In genomic region chr12:85949253-85949652, GRCh38 we compare ENCODE assay signal across 17 cellular contexts.
"Had no signal": no experiment of that assay in that cellular context is flagged by ENCODE, and none has a peak within 500 bp of the region (broad histone marks: within the 10 kb centered on the region; RNA-seq: fewer than 3 reads in every experiment).

No MANE protein-coding gene starts in this region.

- H3K4me3 Mint-ChIP-seq: activated naive CD8-positive, alpha-beta T cell treated with anti-CD3 and anti-CD28 coated beads, Interleukin-2, amount 10 ng/mL, durations not matched to agents 7 days and 5 days; dendritic cell treated with granulocyte-macrophage colony-stimulating factor and Interleukin-4, amounts not matched to agents 40 ng/mL and 50 ng/mL, for 4 days; T-helper 2 cell treated with Interferon-gamma antibody and Interleukin-4, amounts not matched to agents 5 μg/mL and 100 μg/mL, for 36 hours had no signal

- H3K4me3 ChIP-seq: lower lobe of right lung, transverse colon had no signal

- H3K36me3 Mint-ChIP-seq: activated naive CD8-positive, alpha-beta T cell treated with anti-CD3 and anti-CD28 coated beads, Interleukin-2, amount 10 ng/mL, durations not matched to agents 7 days and 5 days had no signal

- ATAC-seq: foreskin keratinocyte, lower lobe of right lung had no signal

- H3K4me1 ChIP-seq: foreskin keratinocyte, lower lobe of right lung had no signal

- H3K27me3 ChIP-seq: foreskin keratinocyte, neutrophil, transverse colon had no signal

- H3K27ac Mint-ChIP-seq: activated naive CD8-positive, alpha-beta T cell treated with anti-CD3 and anti-CD28 coated beads, Interleukin-2, amount 10 ng/mL, durations not matched to agents 7 days and 5 days; dendritic cell treated with granulocyte-macrophage colony-stimulating factor and Interleukin-4, amounts not matched to agents 40 ng/mL and 50 ng/mL, for 4 days; T-helper 2 cell treated with Interferon-gamma antibody and Interleukin-4, amounts not matched to agents 5 μg/mL and 100 μg/mL, for 36 hours had no signal

- H3K9me3 ChIP-seq: lower lobe of right lung, neutrophil, transverse colon had no signal

- H3K27ac ChIP-seq: foreskin keratinocyte, lower lobe of right lung, neutrophil, transverse colon had no signal

- FAIRE-seq: endometrium, small intestine had no signal

- H3K4me1 Mint-ChIP-seq: activated naive CD8-positive, alpha-beta T cell treated with anti-CD3 and anti-CD28 coated beads, Interleukin-2, amount 10 ng/mL, durations not matched to agents 7 days and 5 days had no signal

- H3K9me3 Mint-ChIP-seq: dendritic cell treated with granulocyte-macrophage colony-stimulating factor and Interleukin-4, amounts not matched to agents 40 ng/mL and 50 ng/mL, for 4 days had no signal

- H3K27me3 Mint-ChIP-seq: activated naive CD8-positive, alpha-beta T cell treated with anti-CD3 and anti-CD28 coated beads, Interleukin-2, amount 10 ng/mL, durations not matched to agents 7 days and 5 days; dendritic cell treated with granulocyte-macrophage colony-stimulating factor and Interleukin-4, amounts not matched to agents 40 ng/mL and 50 ng/mL, for 4 days had no signal

- H3K36me3 ChIP-seq: lower lobe of right lung, neutrophil, transverse colon had no signal

- DNase-seq: activated CD4-positive, alpha-beta T cell treated with anti-CD3 and anti-CD28 coated beads for 1 hour; activated CD4-positive, alpha-beta T cell treated with anti-CD3 and anti-CD28 coated beads, Interleukin-2, amount 50 U/mL, for 48 hours; activated gamma-delta T cell treated with Interleukin-2 at 50 U/mL for 16 hours; activated naive CD8-positive, alpha-beta T cell treated with anti-CD3 and anti-CD28 coated beads, Interleukin-2, amount 10 ng/mL, durations not matched to agents 7 days and 5 days; activated T-cell treated with anti-CD3 and anti-CD28 coated beads, Interleukin-2, amount 50 U/mL, for 48 hours; anterior cingulate cortex; cerebellar nuclear complex; foreskin keratinocyte; lower lobe of right lung; midbrain; retina; small intestine; transverse colon had no signal
